9 cellular contexts compared by ENCODE assay signal in the genomic region with DNA sequence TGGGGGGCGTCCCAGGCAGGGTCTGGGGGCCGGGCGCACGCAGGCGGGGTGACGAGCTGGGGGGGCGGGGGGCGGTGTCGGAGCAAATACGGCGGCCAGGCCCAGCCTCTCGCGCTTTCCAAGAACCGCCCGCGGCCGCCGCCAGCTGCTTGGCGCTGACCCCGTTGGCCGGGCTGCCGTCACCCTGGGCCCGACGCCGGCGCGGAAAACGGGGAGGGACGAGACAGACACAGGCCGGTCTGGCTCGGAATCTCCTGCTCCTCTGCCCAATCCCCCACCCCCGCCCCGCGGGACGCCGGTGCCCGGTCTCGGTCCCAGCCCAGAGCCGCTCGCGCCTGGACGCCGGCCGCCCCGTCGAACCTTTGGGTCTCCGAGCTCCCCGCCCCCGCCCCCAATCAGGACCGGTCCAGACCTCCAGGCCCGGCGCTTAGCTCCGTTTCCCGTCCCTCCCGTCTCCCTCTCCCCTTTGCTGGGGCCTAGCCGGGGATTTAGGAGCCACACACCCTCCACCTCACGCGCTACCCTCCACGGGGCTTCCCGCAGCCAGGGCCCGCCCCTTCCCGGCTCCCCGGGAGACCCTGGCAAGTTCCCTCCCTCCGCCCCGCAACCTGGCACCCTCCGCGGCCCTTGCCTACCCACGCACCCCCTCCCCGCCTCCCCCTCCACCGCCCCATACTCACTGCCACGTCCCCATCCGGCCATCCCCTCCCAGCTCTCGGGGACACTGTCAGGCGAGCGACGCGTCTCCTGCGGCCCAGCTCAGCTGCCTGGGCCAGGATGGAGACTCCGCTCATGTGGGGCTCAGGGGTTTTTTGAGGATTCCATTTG. TPM values are rescaled to one million over a fixed set of nuclear protein-coding genes. Genes with fewer than 3 reads are reported as not detected.
DNase-seq lines count a peak whose midpoint lies in the region; ATAC-seq, FAIRE-seq and TF ChIP-seq lines count a peak whose summit lies in the region.
"Had no signal": no experiment of that assay in that cellular context is flagged by ENCODE, and none has a peak within 500 bp of the region (broad histone marks: within the 10 kb centered on the region; RNA-seq: fewer than 3 reads in every experiment).

No MANE protein-coding gene starts in this region.

- H3K9ac ChIP-seq in endothelial cell of umbilical vein (replicated peaks; ENCODE audit: extremely low read depth, insufficient read depth, low read length), result no peak overlapping the region

- TF ChIP-seq POLR2A in endothelial cell of umbilical vein (IDR thresholded peaks at IDR 0.05; ENCODE audit: low read depth, low read length), result no peak

- H3K9me1 ChIP-seq in endothelial cell of umbilical vein (replicated peaks; ENCODE audit: control insufficient read depth, extremely low read depth, insufficient read depth, low read length), result no peaks in the 10 kb centered on the region

- dilution Hi-C loops in endothelial cell of umbilical vein (cut with MboI; ENCODE audit: extremely low pct_ligation_motif_present, low sequenced_read_pairs), result no loop called here

- intact Hi-C loops in endothelial cell of umbilical vein (cut with micrococcal nuclease), result no loop called here

- DNase-seq in AG20443 (ENCODE audit: low spot score), result peak; percentile 72
- peak; percentile 67 for DNase-seq in NCI-H2196 (lab: John Stamatoyannopoulos, UW; ENCODE audit: unreplicated experiment)
- no peak for DNase-seq in endothelial cell of umbilical vein (ENCODE audit: low read depth, low spot score)
- DNase-seq in NAMALWA (ENCODE audit: low spot score), result no peak
- no peak for DNase-seq in NK-92 (lab: John Stamatoyannopoulos, UW; ENCODE audit: unreplicated experiment)
- no peak for DNase-seq in kidney tubule cell (ENCODE audit: low spot score)

- no peak overlapping the region for H2AFZ ChIP-seq in endothelial cell of umbilical vein (ENCODE audit: low read depth, low read length)

- peaks cover 3 to 24% of the 10 kb centered on the region in 2 experiments for H3K27me3 ChIP-seq in endothelial cell of umbilical vein (ENCODE audit: control insufficient read depth in 2 of 2, insufficient read depth in 2 of 2, low read length in 2 of 2)
- H3K27me3 ChIP-seq in mononuclear cell (ENCODE audit: insufficient read depth, low read length), result peaks cover 3% of the 10 kb centered on the region

- POLR2A ChIA-PET in endothelial cell of umbilical vein (lab: Charles Lee), result no interaction called here

- no TSS peak for BruUV-seq in endothelial cell of umbilical vein (replicated peaks; lab: Mats Ljungman, UMichigan)

- H3K79me2 ChIP-seq in endothelial cell of umbilical vein (ENCODE audit: control insufficient read depth, insufficient read depth, low read length), result no peaks in the 10 kb centered on the region

- H3K9me3 ChIP-seq in endothelial cell of umbilical vein (replicated peaks; ENCODE audit: control insufficient read depth, insufficient read depth, low read length), result no peaks in the 10 kb centered on the region
- H3K9me3 ChIP-seq in mononuclear cell (ENCODE audit: low read depth, low read length), result no peaks in the 10 kb centered on the region

- no peaks in the 10 kb centered on the region for H4K20me1 ChIP-seq in endothelial cell of umbilical vein (replicated peaks; ENCODE audit: control insufficient read depth, extremely low read depth, insufficient read depth, low read length)

- H3K4me1 ChIP-seq in endothelial cell of umbilical vein (ENCODE audit: control insufficient read depth, extremely low read depth, insufficient read depth, low read length), result no peaks in the 10 kb centered on the region
- H3K4me1 ChIP-seq in mononuclear cell (ENCODE audit: insufficient read depth, low read length), result peaks cover 5% of the 10 kb centered on the region

- no peak for TF ChIP-seq CTCF in endothelial cell of umbilical vein (IDR thresholded peaks at IDR 0.05; ENCODE audit: extremely low read depth in 1 of 2, insufficient read depth in 1 of 2, low read depth in 1 of 2, low read length in 2 of 2)

- no peak overlapping the region for H3K4me3 ChIP-seq in endothelial cell of umbilical vein (replicated peaks in 1 of 3; ENCODE audit: insufficient read depth in 1 of 3, low read depth in 1 of 3, low read length in 3 of 3)
- H3K4me3 ChIP-seq in mononuclear cell (ENCODE audit: low read length), result peak overlapping the region; percentile 22

- H3K27ac ChIP-seq in endothelial cell of umbilical vein (ENCODE audit: insufficient read depth, low read depth, low read length), result no peak overlapping the region

- no peak for FAIRE-seq in endothelial cell of umbilical vein (lab: Jason Lieb, UNC)
- FAIRE-seq: bronchial epithelial cell had no signal

- peaks cover 0 to under 1% of the 10 kb centered on the region in 2 experiments for H3K36me3 ChIP-seq in endothelial cell of umbilical vein (ENCODE audit: control insufficient read depth in 2 of 2, extremely low read depth in 1 of 2, insufficient read depth in 2 of 2, low read length in 2 of 2)

- no peak overlapping the region for H3K4me2 ChIP-seq in endothelial cell of umbilical vein (ENCODE audit: insufficient read depth, low read length)

- ATAC-seq in GM21515 (IDR thresholded peaks at IDR 0.05; ENCODE audit: unreplicated experiment), result no peak

- CTCF ChIA-PET in endothelial cell of umbilical vein (lab: Charles Lee), result interaction anchor here (1.6 kb wide), 2 partner anchors 29 to 274 kb away, joined by 3 read pairs; no protein-coding TSS in a partner anchor

TF ChIP-seq in endothelial cell of umbilical vein, 7 proteins besides CTCF, POLR2A, EP300 and RAD21:
- peak; percentile 98 for TF ChIP-seq EZH2 (IDR thresholded peaks at IDR 0.05; ENCODE audit: borderline replicate concordance, low read depth, low read length, severe bottlenecking)
- TF ChIP-seq, protein P1, sequence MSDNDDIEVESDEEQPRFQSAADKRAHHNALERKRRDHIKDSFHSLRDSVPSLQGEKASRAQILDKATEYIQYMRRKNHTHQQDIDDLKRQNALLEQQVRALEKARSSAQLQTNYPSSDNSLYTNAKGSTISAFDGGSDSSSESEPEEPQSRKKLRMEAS (IDR thresholded peaks at IDR 0.05; ENCODE audit: insufficient read depth, insufficient read length), result no peak

RNA-seq across cellular contexts. Expression of a gene that starts 0.8 kb away (rescaled TPM):
- 5.3 TPM in 1 of 2 replicates, not detected in the other for total RNA-seq in endothelial cell of umbilical vein
- polyA plus RNA-seq in endothelial cell of umbilical vein, result 0.62 and 1.5 TPM in 2 replicates
- 0.12 and 0.35 TPM in 2 replicates for polyA plus RNA-seq in endothelial cell of umbilical vein (2011; cell fraction: cytosol; rRNA removed)
- 3.2 and 5.9 TPM in 2 replicates for polyA plus RNA-seq in endothelial cell of umbilical vein (2011; cell fraction: nucleus; rRNA removed)
- 0.29 and 0.75 TPM in 2 replicates for polyA plus RNA-seq in endothelial cell of umbilical vein (2012)
- not detected in 2 replicates for polyA minus RNA-seq in endothelial cell of umbilical vein
- polyA minus RNA-seq in endothelial cell of umbilical vein (2011; cell fraction: cytosol; rRNA and poly(A)+ RNA removed), result 1.5 TPM
- polyA minus RNA-seq in endothelial cell of umbilical vein (2011; cell fraction: nucleus; rRNA and poly(A)+ RNA removed), result 0.72 TPM in 1 of 2 replicates, not detected in the other
- 1.3 TPM for total RNA-seq in mononuclear cell

RNA-seq across cellular contexts. Expression of a gene that starts 15.9 kb away (rescaled TPM):
- total RNA-seq in endothelial cell of umbilical vein, result 39.2 and 45.0 TPM in 2 replicates
- polyA plus RNA-seq in endothelial cell of umbilical vein, result 25.9 and 41.6 TPM in 2 replicates
- polyA plus RNA-seq in endothelial cell of umbilical vein (2011; cell fraction: cytosol; rRNA removed), result 7.1 and 14.2 TPM in 2 replicates
- polyA plus RNA-seq in endothelial cell of umbilical vein (2011; cell fraction: nucleus; rRNA removed), result 119 and 154 TPM in 2 replicates
- polyA plus RNA-seq in endothelial cell of umbilical vein (2012), result 9.4 and 16.3 TPM in 2 replicates
- 14.6 and 15.0 TPM in 2 replicates for polyA minus RNA-seq in endothelial cell of umbilical vein
- 45.3 TPM for polyA minus RNA-seq in endothelial cell of umbilical vein (2011; cell fraction: cytosol; rRNA and poly(A)+ RNA removed)
- polyA minus RNA-seq in endothelial cell of umbilical vein (2011; cell fraction: nucleus; rRNA and poly(A)+ RNA removed), result 25.7 and 51.4 TPM in 2 replicates
- total RNA-seq in mononuclear cell, result 23.1 TPM

RNA-seq across cellular contexts. Expression of a gene that starts 27.6 kb away (rescaled TPM):
- total RNA-seq in endothelial cell of umbilical vein, result 31.9 and 32.0 TPM in 2 replicates
- 10.9 and 16.4 TPM in 2 replicates for polyA plus RNA-seq in endothelial cell of umbilical vein
- 16.1 and 16.3 TPM in 2 replicates for polyA plus RNA-seq in endothelial cell of umbilical vein (2011; cell fraction: cytosol; rRNA removed)
- polyA plus RNA-seq in endothelial cell of umbilical vein (2011; cell fraction: nucleus; rRNA removed), result 41.5 and 42.0 TPM in 2 replicates
- 27.0 and 29.3 TPM in 2 replicates for polyA plus RNA-seq in endothelial cell of umbilical vein (2012)
- 5.6 and 7.5 TPM in 2 replicates for polyA minus RNA-seq in endothelial cell of umbilical vein
- 4.5 TPM for polyA minus RNA-seq in endothelial cell of umbilical vein (2011; cell fraction: cytosol; rRNA and poly(A)+ RNA removed)
- 5.9 and 8.7 TPM in 2 replicates for polyA minus RNA-seq in endothelial cell of umbilical vein (2011; cell fraction: nucleus; rRNA and poly(A)+ RNA removed)
- total RNA-seq in mononuclear cell, result 9.3 TPM

RNA-seq across cellular contexts. Expression of a gene that starts 31.2 kb away (rescaled TPM):
- 1.9 and 2.3 TPM in 2 replicates for total RNA-seq in endothelial cell of umbilical vein
- polyA plus RNA-seq in endothelial cell of umbilical vein, result 1.5 and 2.2 TPM in 2 replicates
- 0.79 and 1.2 TPM in 2 replicates for polyA plus RNA-seq in endothelial cell of umbilical vein (2011; cell fraction: cytosol; rRNA removed)
- 0.20 and 0.47 TPM in 2 replicates for polyA plus RNA-seq in endothelial cell of umbilical vein (2011; cell fraction: nucleus; rRNA removed)
- polyA plus RNA-seq in endothelial cell of umbilical vein (2012), result 0.78 and 1.2 TPM in 2 replicates
- polyA minus RNA-seq in endothelial cell of umbilical vein, result 0.51 and 0.58 TPM in 2 replicates
- polyA minus RNA-seq in endothelial cell of umbilical vein (2011; cell fraction: cytosol; rRNA and poly(A)+ RNA removed), result not detected
- polyA minus RNA-seq in endothelial cell of umbilical vein (2011; cell fraction: nucleus; rRNA and poly(A)+ RNA removed), result 0.24 and 0.38 TPM in 2 replicates
- 1.2 TPM for total RNA-seq in mononuclear cell

RNA-seq across cellular contexts. Expression of a gene that starts 56.5 kb away (rescaled TPM):
- total RNA-seq in endothelial cell of umbilical vein (124 and 129 TPM in 2 replicates), mononuclear cell (47.9 TPM)
- polyA plus RNA-seq in endothelial cell of umbilical vein, result 78.2 and 85.9 TPM in 2 replicates
- polyA plus RNA-seq in endothelial cell of umbilical vein (2011; cell fraction: cytosol; rRNA removed), result 92.7 and 101 TPM in 2 replicates
- 89.0 and 97.5 TPM in 2 replicates for polyA plus RNA-seq in endothelial cell of umbilical vein (2011; cell fraction: nucleus; rRNA removed)
- polyA plus RNA-seq in endothelial cell of umbilical vein (2012), result 119 and 136 TPM in 2 replicates
- polyA minus RNA-seq in endothelial cell of umbilical vein, result 70.4 and 74.1 TPM in 2 replicates
- polyA minus RNA-seq in endothelial cell of umbilical vein (2011; cell fraction: cytosol; rRNA and poly(A)+ RNA removed), result 82.5 TPM
- 41.3 and 53.5 TPM in 2 replicates for polyA minus RNA-seq in endothelial cell of umbilical vein (2011; cell fraction: nucleus; rRNA and poly(A)+ RNA removed)

Comparison
In these comparisons a context has a peak if more than half of its experiments do, and no peak if none do; other contexts are left out.
1. DNase-seq: peak in AG20443 (single experiment) and NCI-H2196 (single experiment); none in endothelial cell of umbilical vein (single experiment), NAMALWA (single experiment), NK-92 (single experiment) and kidney tubule cell (single experiment).